1 cellular context compared by ENCODE assay signal in genomic region chr18:76569644-76570415, GRCh38.
TF ChIP-seq lines count a peak whose summit lies in the region.

No MANE protein-coding gene starts in this region.

TF ChIP-seq in GM23338, 12 proteins besides CTCF, POLR2A, EP300 and RAD21 (continued from another document):
- no peak for TF ChIP-seq ZNF462 (CRISPR knock-in tag; IDR thresholded peaks at IDR 0.05)
- TF ChIP-seq REST (IDR thresholded peaks at IDR 0.05; ENCODE audit: unreplicated experiment), result no peak
